Comparison of ENCODE assay signal across 1 cellular context in genomic region chrX:155148724-155149537, GRCh38.
TF ChIP-seq lines count a peak whose summit lies in the region.

No MANE protein-coding gene starts in this region.

TF ChIP-seq in GM12878, 131 proteins besides CTCF, POLR2A, EP300 and RAD21 (continued from another document):
- no peak for TF ChIP-seq PRDM15 (CRISPR knock-in tag; IDR thresholded peaks at IDR 0.05)
- no peak for TF ChIP-seq NFIC (IDR thresholded peaks at IDR 0.05; ENCODE audit: low read depth, low read length)
- TF ChIP-seq MEF2A (IDR thresholded peaks at IDR 0.05; ENCODE audit: insufficient read depth, low read depth, low read length): no peak
